Comparison of ENCODE assay signal across 8 cellular contexts in the genomic region with DNA sequence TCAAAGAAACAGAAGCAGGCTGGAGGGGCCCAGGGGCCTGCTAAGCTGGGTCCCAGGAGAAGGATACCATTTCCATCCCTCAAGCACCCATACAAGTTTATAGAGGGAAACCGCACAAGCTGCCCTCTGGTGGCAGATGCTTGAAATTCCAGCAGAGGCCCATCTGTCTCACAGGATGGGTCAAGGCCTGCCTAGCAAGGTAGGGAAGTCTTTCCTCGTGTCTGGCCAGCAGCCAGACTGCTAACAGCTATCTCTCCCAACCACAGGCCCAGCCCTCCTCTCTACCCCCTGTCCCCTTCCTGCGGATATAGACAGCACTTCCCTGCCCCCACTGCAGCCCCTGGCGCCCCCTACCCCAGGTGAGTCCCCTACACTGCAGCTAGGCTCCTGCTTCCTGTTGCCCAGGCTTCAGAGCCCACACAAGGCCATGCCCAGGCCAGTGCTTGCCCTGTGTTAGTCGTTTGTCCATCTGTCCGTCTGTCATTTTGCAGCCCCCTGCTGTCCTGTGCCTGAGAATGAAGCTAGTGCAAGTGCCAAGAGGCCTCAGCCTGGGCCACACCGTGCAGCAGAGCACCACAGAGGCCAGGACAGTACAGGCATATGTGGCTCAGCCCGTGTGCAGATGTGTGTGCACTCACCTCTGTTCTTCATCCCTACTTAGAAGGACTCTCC. TPM values are rescaled to one million over a fixed set of nuclear protein-coding genes. Genes with fewer than 3 reads are reported as not detected.
DNase-seq lines count a peak whose midpoint lies in the region; ATAC-seq, FAIRE-seq and TF ChIP-seq lines count a peak whose summit lies in the region.

No MANE protein-coding gene starts in this region.

- peaks cover 0 to 12% of the 10 kb centered on the region in 2 donors for H3K4me1 ChIP-seq in right atrium auricular region
- peaks cover 21 to 24% of the 10 kb centered on the region in 2 donors for H3K4me1 ChIP-seq in gastrocnemius medialis

- no peak overlapping the region for H3K4me3 ChIP-seq in BJ (ENCODE audit: low read depth, low read length)
- H3K4me3 ChIP-seq in right atrium auricular region = no peak overlapping the region
- H3K4me3 ChIP-seq in gastrocnemius medialis = no peak overlapping the region

- in situ Hi-C loops in gastrocnemius medialis (cut with MboI; ENCODE audit: low sequenced_read_pairs in 4 of 4) = loop anchor here in 3 of 4 donors (10.0 to 25.0 kb wide), 3 partner anchors 46 to 103 kb away; no protein-coding TSS in a partner anchor

- POLR2A ChIA-PET in BJ (lab: Charles Lee) = no interaction called here

- FAIRE-seq in GM19239 (lab: Jason Lieb, UNC) = peak; percentile 94

- peaks cover 22% of the 10 kb centered on the region for H3K36me3 ChIP-seq in BJ (ENCODE audit: control insufficient read depth, insufficient read depth, low read length)
- H3K36me3 ChIP-seq in right atrium auricular region = peaks cover 46% of the 10 kb centered on the region
- H3K36me3 ChIP-seq in gastrocnemius medialis = peaks cover 0 to 29% of the 10 kb centered on the region in 2 donors

- TF ChIP-seq POLR2A in gastrocnemius medialis (IDR thresholded peaks at IDR 0.05) = no peak

- H3K27me3 ChIP-seq in BJ (ENCODE audit: control insufficient read depth, insufficient read depth, low read length) (no peaks in the 10 kb centered on the region), right atrium auricular region (no peaks in the 10 kb centered on the region), gastrocnemius medialis (no peaks in the 10 kb centered on the region)

- CTCF ChIA-PET in BJ (lab: Yijun Ruan, JAX) = interaction anchor here (0.6 to 17.5 kb wide), 24 partner anchors 11 to 1027 kb away, joined by 3 to 381 read pairs (median 5); a partner anchor contains a TSS

- ATAC-seq in SK-N-SH treated with all-trans-retinoic acid at 6 μM for 48 hours (peak; percentile 90), gastrocnemius medialis (peak; percentile 42 to 79), HG02840 (IDR thresholded peaks at IDR 0.05; ENCODE audit: low FRiP score, unreplicated experiment) (no peak)

- intact Hi-C loops in gastrocnemius medialis (cut with DNase I; ENCODE audit: low total_unique reads) = no loop called here

- DNase-seq in BJ (ENCODE audit: low read depth) (no peak), GM19239 (ENCODE audit: insufficient read length, low spot score) (no peak), LHCN-M2 (ENCODE audit: low read depth) (peak; percentile 69), anterior cingulate cortex (lab: John Stamatoyannopoulos, UW) (peak in 37 of 58 donors; percentile 10 to 66 (median 34)), right atrium auricular region (ENCODE audit: low spot score) (peak; percentile 69), gastrocnemius medialis (peak in 1 of 2 donors; percentile 59)

- H3K9me3 ChIP-seq in right atrium auricular region (no peaks in the 10 kb centered on the region), gastrocnemius medialis (no peaks in the 10 kb centered on the region)

- TF ChIP-seq CTCF in BJ (IDR thresholded peaks at IDR 0.05; ENCODE audit: insufficient read depth, low read depth, low read length) = peak; percentile 88
- TF ChIP-seq CTCF in right atrium auricular region (IDR thresholded peaks at IDR 0.05) = peak; percentile 70 to 81
- peak in 4 of 5 experiments; percentile 59 to 73 (median 67) for TF ChIP-seq CTCF in gastrocnemius medialis (IDR thresholded peaks at IDR 0.05 in 4 of 5, conservative IDR thresholded peaks at IDR 0.05 in 1 of 5)

- H3K27ac ChIP-seq in right atrium auricular region (no peak overlapping the region), gastrocnemius medialis (no peak overlapping the region)

TF ChIP-seq in SK-N-SH treated with all-trans-retinoic acid at 6 μM for 48 hours, 23 proteins besides CTCF, POLR2A, EP300 and RAD21:
- no peak for TF ChIP-seq GLIS3 (CRISPR knock-in tag; IDR thresholded peaks at IDR 0.05)
- no peak for TF ChIP-seq SNAI2 (CRISPR knock-in tag; IDR thresholded peaks at IDR 0.05)
- TF ChIP-seq ZNF70 (CRISPR knock-in tag; IDR thresholded peaks at IDR 0.05) = no peak
- no peak for TF ChIP-seq TCF4 (CRISPR knock-in tag; IDR thresholded peaks at IDR 0.05; ENCODE audit: borderline replicate concordance)
- TF ChIP-seq ZNF8 (CRISPR knock-in tag; IDR thresholded peaks at IDR 0.05) = no peak
- no peak for TF ChIP-seq TOX (CRISPR knock-in tag; IDR thresholded peaks at IDR 0.05; ENCODE audit: borderline replicate concordance)
- TF ChIP-seq, protein P1, sequence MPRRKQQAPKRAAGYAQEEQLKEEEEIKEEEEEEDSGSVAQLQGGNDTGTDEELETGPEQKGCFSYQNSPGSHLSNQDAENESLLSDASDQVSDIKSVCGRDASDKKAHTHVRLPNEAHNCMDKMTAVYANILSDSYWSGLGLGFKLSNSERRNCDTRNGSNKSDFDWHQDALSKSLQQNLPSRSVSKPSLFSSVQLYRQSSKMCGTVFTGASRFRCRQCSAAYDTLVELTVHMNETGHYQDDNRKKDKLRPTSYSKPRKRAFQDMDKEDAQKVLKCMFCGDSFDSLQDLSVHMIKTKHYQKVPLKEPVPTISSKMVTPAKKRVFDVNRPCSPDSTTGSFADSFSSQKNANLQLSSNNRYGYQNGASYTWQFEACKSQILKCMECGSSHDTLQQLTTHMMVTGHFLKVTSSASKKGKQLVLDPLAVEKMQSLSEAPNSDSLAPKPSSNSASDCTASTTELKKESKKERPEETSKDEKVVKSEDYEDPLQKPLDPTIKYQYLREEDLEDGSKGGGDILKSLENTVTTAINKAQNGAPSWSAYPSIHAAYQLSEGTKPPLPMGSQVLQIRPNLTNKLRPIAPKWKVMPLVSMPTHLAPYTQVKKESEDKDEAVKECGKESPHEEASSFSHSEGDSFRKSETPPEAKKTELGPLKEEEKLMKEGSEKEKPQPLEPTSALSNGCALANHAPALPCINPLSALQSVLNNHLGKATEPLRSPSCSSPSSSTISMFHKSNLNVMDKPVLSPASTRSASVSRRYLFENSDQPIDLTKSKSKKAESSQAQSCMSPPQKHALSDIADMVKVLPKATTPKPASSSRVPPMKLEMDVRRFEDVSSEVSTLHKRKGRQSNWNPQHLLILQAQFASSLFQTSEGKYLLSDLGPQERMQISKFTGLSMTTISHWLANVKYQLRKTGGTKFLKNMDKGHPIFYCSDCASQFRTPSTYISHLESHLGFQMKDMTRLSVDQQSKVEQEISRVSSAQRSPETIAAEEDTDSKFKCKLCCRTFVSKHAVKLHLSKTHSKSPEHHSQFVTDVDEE (CRISPR knock-in tag; IDR thresholded peaks at IDR 0.05) = no peak
- TF ChIP-seq, protein P2, sequence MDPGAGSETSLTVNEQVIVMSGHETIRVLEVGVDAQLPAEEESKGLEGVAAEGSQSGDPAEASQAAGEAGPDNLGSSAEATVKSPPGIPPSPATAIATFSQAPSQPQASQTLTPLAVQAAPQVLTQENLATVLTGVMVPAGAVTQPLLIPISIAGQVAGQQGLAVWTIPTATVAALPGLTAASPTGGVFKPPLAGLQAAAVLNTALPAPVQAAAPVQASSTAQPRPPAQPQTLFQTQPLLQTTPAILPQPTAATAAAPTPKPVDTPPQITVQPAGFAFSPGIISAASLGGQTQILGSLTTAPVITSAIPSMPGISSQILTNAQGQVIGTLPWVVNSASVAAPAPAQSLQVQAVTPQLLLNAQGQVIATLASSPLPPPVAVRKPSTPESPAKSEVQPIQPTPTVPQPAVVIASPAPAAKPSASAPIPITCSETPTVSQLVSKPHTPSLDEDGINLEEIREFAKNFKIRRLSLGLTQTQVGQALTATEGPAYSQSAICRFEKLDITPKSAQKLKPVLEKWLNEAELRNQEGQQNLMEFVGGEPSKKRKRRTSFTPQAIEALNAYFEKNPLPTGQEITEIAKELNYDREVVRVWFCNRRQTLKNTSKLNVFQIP (CRISPR knock-in tag; IDR thresholded peaks at IDR 0.05; ENCODE audit: borderline replicate concordance, low read depth) = no peak
- TF ChIP-seq ARNTL (CRISPR knock-in tag; IDR thresholded peaks at IDR 0.05; ENCODE audit: borderline replicate concordance, low read depth) = no peak

RNA-seq across cellular contexts. Expression of a gene that starts 26.2 kb away (rescaled TPM):
- polyA plus RNA-seq in BJ (2011; rRNA removed) = 0.78 and 0.86 TPM in 2 replicates
- 1.7 and 3.7 TPM in 2 replicates for polyA minus RNA-seq in BJ (2011; rRNA and poly(A)+ RNA removed)
- total RNA-seq in LHCN-M2 (2014; rRNA removed) = 0.19 and 0.40 TPM in 2 replicates
- 1.5 TPM for polyA plus RNA-seq in LHCN-M2 (2012)
- total RNA-seq in right atrium auricular region = 1 to 10 TPM; 1.3 to 1.7 TPM
- total RNA-seq in gastrocnemius medialis = 1 to 10 TPM in 1 of 4 donors, under 1 TPM in 3; 0.25 to 2.1 (median 0.66) TPM

RNA-seq across cellular contexts. Expression of a gene that starts 36.1 kb away (rescaled TPM):
- 183 and 496 TPM in 2 replicates for polyA plus RNA-seq in BJ (2011; rRNA removed)
- polyA minus RNA-seq in BJ (2011; rRNA and poly(A)+ RNA removed) = 61.2 and 62.3 TPM in 2 replicates
- total RNA-seq in LHCN-M2 (2014; rRNA removed) (358 and 428 TPM in 2 replicates), right atrium auricular region (100 to 1,000 TPM; 287 to 360 TPM), gastrocnemius medialis (100 to 1,000 TPM; 318 to 499 (median 476) TPM)
- polyA plus RNA-seq in LHCN-M2 (2012) = 798 TPM

Comparison
In these comparisons a context has a peak if more than half of its experiments do, and no peak if none do; other contexts are left out.
1. DNase-seq: peak in LHCN-M2 (single experiment), anterior cingulate cortex (37 of 58) and right atrium auricular region (single experiment); none in BJ (single experiment) and GM19239 (single experiment).
2. Peak in every context shown above with its lines, with median percentiles within 50 percentile points of each other: CTCF ChIP-seq.